ENCODE assay signal across 9 cellular contexts in genomic region chr12:95173392-95174251, GRCh38. TPM values are rescaled to one million over a fixed set of nuclear protein-coding genes. Genes with fewer than 3 reads are reported as not detected.
A peak's percentile ranks its signal among the peaks of the same experiment; 100 is the strongest.
DNase-seq lines count a peak whose midpoint lies in the region; ATAC-seq and TF ChIP-seq lines count a peak whose summit lies in the region.
"Had no signal": no experiment of that assay in that cellular context is flagged by ENCODE, and none has a peak within 500 bp of the region (broad histone marks: within the 10 kb centered on the region; RNA-seq: fewer than 3 reads in every experiment).

No MANE protein-coding gene starts in this region.

- intact Hi-C loops in body of pancreas (cut with DNase I): no loop called here

- ATAC-seq in body of pancreas (peak; percentile 90), GM18511 (IDR thresholded peaks at IDR 0.05; ENCODE audit: unreplicated experiment) (no peak)

- 16 to 20% methylated on average over 8 of the region's 8 CpGs for WGBS in body of pancreas, 2 donors
- 19% methylated on average over 8 of the region's 8 CpGs for WGBS in hepatocyte (ENCODE audit: low lambda C conversion rate, missing lambda C conversion rate)

- H3K36me3 ChIP-seq in HEK293 (ENCODE audit: control insufficient read depth in 2 of 2, insufficient read depth in 1 of 2, low read length in 2 of 2): no peaks in the 10 kb centered on the region
- H3K36me3 ChIP-seq in body of pancreas (replicated peaks in 1 of 2; ENCODE audit: insufficient read depth in 1 of 2, low read depth in 2 of 2): no peaks in the 10 kb centered on the region
- H3K36me3 ChIP-seq in hepatocyte (replicated peaks; ENCODE audit: insufficient read depth, low read depth): no peaks in the 10 kb centered on the region
- H3K36me3 ChIP-seq: neutrophil had no signal

- no peaks in the 10 kb centered on the region for H3K9me2 ChIP-seq in hepatocyte (replicated peaks; ENCODE audit: insufficient read depth)

- TF ChIP-seq CTCF in HEK293 (tag by site-specific recombination; IDR thresholded peaks at IDR 0.05) (no peak), body of pancreas (IDR thresholded peaks at IDR 0.05) (no peak), hepatocyte (IDR thresholded peaks at IDR 0.05; ENCODE audit: poor library complexity) (no peak)

- H3K79me2 ChIP-seq in hepatocyte: peaks cover 17% of the 10 kb centered on the region

- peak overlapping the region; percentile 38 for H3K4me2 ChIP-seq in hepatocyte

- no peak overlapping the region for H2AFZ ChIP-seq in hepatocyte

- H3K27ac ChIP-seq in HEK293 (ENCODE audit: extremely low read depth, low read depth, low read length): no peak overlapping the region
- peak overlapping the region in 3 of 4 donors; percentile 35 to 78 (median 59) for H3K27ac ChIP-seq in body of pancreas
- peak overlapping the region; percentile 27 for H3K27ac ChIP-seq in hepatocyte
- H3K27ac ChIP-seq: neutrophil had no signal

- POLR2A ChIA-PET in HEK293 (lab: Yijun Ruan, JAX): no interaction called here

- H3K9me3 ChIP-seq in HEK293 (ENCODE audit: control insufficient read depth, insufficient read depth, low read depth, low read length) (no peaks in the 10 kb centered on the region), body of pancreas (no peaks in the 10 kb centered on the region), hepatocyte (ENCODE audit: low read depth) (no peaks in the 10 kb centered on the region)
- H3K9me3 ChIP-seq: neutrophil had no signal

- DNase-seq in body of pancreas (peak; percentile 80 to 90 (median 88)), hepatocyte (ENCODE audit: low spot score) (peak; percentile 75), smooth muscle cell of the brain vasculature (ENCODE audit: low read depth, low spot score) (peak; percentile 57), T1000 (lab: John Stamatoyannopoulos, UW) (no peak), hippocampal formation (lab: John Stamatoyannopoulos, UW) (no peak), COLO668 (lab: John Stamatoyannopoulos, UW; ENCODE audit: unreplicated experiment) (no peak)

- H3K4me3 ChIP-seq in HEK293 (ENCODE audit: low read depth, low read length) (no peak overlapping the region), body of pancreas (no peak overlapping the region), hepatocyte (no peak overlapping the region)

- CTCF ChIA-PET in HEK293 (lab: Yijun Ruan, JAX): interaction anchor here (1.0 kb wide), 1 partner anchor 28 kb away, joined by 4 read pairs; no protein-coding TSS in a partner anchor

- H3K27me3 ChIP-seq in body of pancreas (no peaks in the 10 kb centered on the region), hepatocyte (no peaks in the 10 kb centered on the region)
- H3K27me3 ChIP-seq: neutrophil had no signal

- no peaks in the 10 kb centered on the region for H4K20me1 ChIP-seq in hepatocyte (ENCODE audit: insufficient read depth, poor library complexity, severe bottlenecking)

- no peak for TF ChIP-seq POLR2A in body of pancreas (IDR thresholded peaks at IDR 0.05)

- peaks cover 5% of the 10 kb centered on the region; the same call in 1 of the 2 replicates for H3K4me1 ChIP-seq in HEK293 (ENCODE audit: control insufficient read depth, insufficient read depth, low read length)
- peaks cover 29% of the 10 kb centered on the region for H3K4me1 ChIP-seq in body of pancreas
- peaks cover 19% of the 10 kb centered on the region for H3K4me1 ChIP-seq in hepatocyte (ENCODE audit: insufficient read depth)

TF ChIP-seq in HEK293, 187 proteins besides CTCF, POLR2A, EP300 and RAD21:
- no peak for TF ChIP-seq HOXA7 (CRISPR knock-in tag; IDR thresholded peaks at IDR 0.05; ENCODE audit: borderline replicate concordance)
- TF ChIP-seq ZNF211 (tag by site-specific recombination; IDR thresholded peaks at IDR 0.05; ENCODE audit: low read depth): no peak
- TF ChIP-seq OSR2 (tag by site-specific recombination; IDR thresholded peaks at IDR 0.05): 0 out of 2 replicates have a peak, but pooled peaks have one; percentile 16
- peak; percentile 71 for TF ChIP-seq SCRT2 (tag by site-specific recombination; IDR thresholded peaks at IDR 0.05)
- TF ChIP-seq ZFP37 (tag by site-specific recombination; IDR thresholded peaks at IDR 0.05): no peak
- TF ChIP-seq KLF1 (tag by site-specific recombination; IDR thresholded peaks at IDR 0.05): no peak
- TF ChIP-seq PRDM2 (tag by site-specific recombination; IDR thresholded peaks at IDR 0.05; ENCODE audit: borderline replicate concordance): no peak
- no peak for TF ChIP-seq ZNF174 (tag by site-specific recombination; IDR thresholded peaks at IDR 0.05)
- TF ChIP-seq ELK4 (IDR thresholded peaks at IDR 0.05; ENCODE audit: borderline replicate concordance, low read depth, low read length): no peak
- TF ChIP-seq ZNF423 (tag by site-specific recombination; IDR thresholded peaks at IDR 0.05): 0 out of 2 replicates have a peak, but pooled peaks have one; percentile 38
- TF ChIP-seq ZNF449 (tag by site-specific recombination; IDR thresholded peaks at IDR 0.05): peak; percentile 92

RNA-seq across cellular contexts. Expression of gene FGD6, which starts 43.6 kb away (rescaled TPM):
- total RNA-seq in body of pancreas: 10 to 100 TPM; 15.8 to 19.1 TPM
- 17.2 and 21.4 TPM in 2 replicates for total RNA-seq in hepatocyte
- polyA plus RNA-seq in hepatocyte: 4.7 and 10.4 TPM in 2 replicates

RNA-seq across cellular contexts. Expression of gene VEZT, which starts 44.0 kb away (rescaled TPM):
- 10 to 100 TPM; 50.8 to 56.4 TPM for total RNA-seq in body of pancreas
- total RNA-seq in hepatocyte: 83.2 and 84.2 TPM in 2 replicates
- 37.9 and 48.9 TPM in 2 replicates for polyA plus RNA-seq in hepatocyte

Comparison
In these comparisons a context has a peak if more than half of its experiments do, and no peak if none do; other contexts are left out.
1. DNase-seq: peak in body of pancreas (4 of 4), hepatocyte (single experiment) and smooth muscle cell of the brain vasculature (single experiment); none in T1000 (single experiment), hippocampal formation (0 of 2) and COLO668 (single experiment).